ENCODE assay signal across 1 cellular context in the genomic region with DNA sequence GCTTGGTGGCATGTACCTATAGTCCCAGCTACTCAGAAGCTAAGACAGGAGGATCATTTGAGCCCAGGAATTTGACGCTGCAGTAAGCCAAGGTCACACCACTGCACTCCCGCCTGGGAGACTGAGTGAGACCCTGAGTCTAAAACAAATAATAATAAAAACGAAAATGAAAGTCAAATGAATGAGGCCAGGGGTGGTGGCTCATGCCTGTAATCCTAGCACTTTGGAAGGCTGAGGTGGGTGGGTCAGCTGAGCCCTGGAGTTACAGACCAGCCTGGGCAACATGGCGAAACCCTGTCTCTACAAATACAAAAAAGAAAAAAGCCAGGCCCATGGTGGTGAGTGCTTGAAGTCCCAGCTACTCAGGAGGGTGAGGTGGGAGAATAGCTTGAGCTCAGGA. TPM values are rescaled to one million over a fixed set of nuclear protein-coding genes. Genes with fewer than 3 reads are reported as not detected.
"Had no signal": no experiment of that assay in that cellular context is flagged by ENCODE, and none has a peak within 500 bp of the region (broad histone marks: within the 10 kb centered on the region; RNA-seq: fewer than 3 reads in every experiment).

No MANE protein-coding gene starts in this region.

RNA-seq across cellular contexts. Expression of a gene that starts 59.5 kb away (rescaled TPM):
- total RNA-seq: RPMI7951 had no signal
